In genomic region chr15:87287156-87287555, GRCh38 we compare ENCODE assay signal across 15 cellular contexts.
DNase-seq lines count a peak whose midpoint lies in the region; TF ChIP-seq lines count a peak whose summit lies in the region.
"Had no signal": no experiment of that assay in that cellular context is flagged by ENCODE, and none has a peak within 500 bp of the region (broad histone marks: within the 10 kb centered on the region; RNA-seq: fewer than 3 reads in every experiment).

No MANE protein-coding gene starts in this region.

- no peaks in the 10 kb centered on the region for H3K27me3 ChIP-seq in fibroblast of lung (ENCODE audit: control insufficient read depth, insufficient read depth, low read length)
- H3K27me3 ChIP-seq: heart left ventricle had no signal

- no peak overlapping the region for H3K27ac Mint-ChIP-seq in chondrocyte (ENCODE audit: unreplicated experiment)
- H3K27ac Mint-ChIP-seq: nephron, T-helper 17 cell had no signal

- peaks cover 21% of the 10 kb centered on the region for H3K9me3 Mint-ChIP-seq in chondrocyte (ENCODE audit: low read depth)

- H3K9me3 ChIP-seq in SK-N-MC (ENCODE audit: low read depth, low read length) (no peaks in the 10 kb centered on the region), fibroblast of lung (ENCODE audit: control insufficient read depth, insufficient read depth, low read depth, low read length) (no peaks in the 10 kb centered on the region)

- no peak overlapping the region for H3K4me2 ChIP-seq in fibroblast of lung (ENCODE audit: extremely low read depth, insufficient read depth, low read length)

- peaks cover 2% of the 10 kb centered on the region for H3K27me3 Mint-ChIP-seq in chondrocyte (ENCODE audit: low read depth)
- H3K27me3 Mint-ChIP-seq: T-helper 17 cell had no signal

- no peak overlapping the region for H3K4me3 Mint-ChIP-seq in chondrocyte (ENCODE audit: unreplicated experiment)
- H3K4me3 Mint-ChIP-seq: activated T-cell treated with anti-CD3 and anti-CD28 coated beads, Interleukin-2, amount 50 U/mL, for 4 hours; nephron; T-helper 17 cell had no signal

- TF ChIP-seq CTCF in fibroblast of lung (conservative IDR thresholded peaks at IDR 0.05 in 1 of 2, IDR thresholded peaks at IDR 0.05 in 1 of 2; ENCODE audit: low read depth in 1 of 2, low read length in 2 of 2) (no peak), retinal pigment epithelial cell (conservative IDR thresholded peaks at IDR 0.05; ENCODE audit: low read depth, low read length) (no peak), chondrocyte (IDR thresholded peaks at IDR 0.05) (no peak)

- H3K79me2 ChIP-seq in fibroblast of lung (ENCODE audit: control insufficient read depth, insufficient read depth, low read length), result no peaks in the 10 kb centered on the region

- H3K9ac ChIP-seq in SK-N-MC (ENCODE audit: insufficient read length), result no peak overlapping the region
- H3K9ac ChIP-seq in fibroblast of lung (ENCODE audit: insufficient read depth, low read length), result no peak overlapping the region

- no peak overlapping the region for H3K27ac ChIP-seq in SK-N-MC
- H3K27ac ChIP-seq in fibroblast of lung (ENCODE audit: insufficient read depth, low read length), result no peak overlapping the region
- H3K27ac ChIP-seq: heart left ventricle had no signal

- H3K36me3 ChIP-seq in SK-N-MC (ENCODE audit: insufficient read depth, low read length), result no peaks in the 10 kb centered on the region
- H3K36me3 ChIP-seq in fibroblast of lung (ENCODE audit: control insufficient read depth, insufficient read depth, low read length), result no peaks in the 10 kb centered on the region
- H3K36me3 ChIP-seq: heart left ventricle had no signal

- H3K4me1 Mint-ChIP-seq in chondrocyte (ENCODE audit: low read depth), result no peaks in the 10 kb centered on the region
- H3K4me1 Mint-ChIP-seq: nephron, T-helper 17 cell had no signal

- H2AFZ ChIP-seq in fibroblast of lung (ENCODE audit: low read length), result no peak overlapping the region

- H4K20me1 ChIP-seq in fibroblast of lung (ENCODE audit: control insufficient read depth, extremely low read depth, insufficient read depth, low read length), result no peaks in the 10 kb centered on the region

- peak; percentile 61 for DNase-seq in GM04504 (ENCODE audit: low read depth)
- DNase-seq in SK-N-MC (ENCODE audit: low read depth, low spot score), result peak; percentile 3
- DNase-seq in fibroblast of lung (ENCODE audit: low read depth in 2 of 2), result peak; percentile 0 to 73
- DNase-seq in retinal pigment epithelial cell (ENCODE audit: low read depth), result peak; percentile 30
- no peak for DNase-seq in NCI-H774 (lab: John Stamatoyannopoulos, UW)
- no peak for DNase-seq in HK-2 (ENCODE audit: unreplicated experiment)
- no peak for DNase-seq in chondrocyte (ENCODE audit: low spot score)
- DNase-seq in NCI-H1436 (lab: John Stamatoyannopoulos, UW), result no peak
- DNase-seq: activated CD4-positive, alpha-beta T cell treated with anti-CD3 and anti-CD28 coated beads for 4 hours; activated T-cell treated with anti-CD3 and anti-CD28 coated beads, Interleukin-2, amount 50 U/mL, for 4 hours; amygdala; heart left ventricle; small intestine; T-helper 17 cell had no signal

- no peaks in the 10 kb centered on the region for H3K4me1 ChIP-seq in fibroblast of lung (ENCODE audit: control insufficient read depth, extremely low read depth, insufficient read depth, low read length)
- H3K4me1 ChIP-seq: heart left ventricle had no signal

- no peaks in the 10 kb centered on the region for H3K36me3 Mint-ChIP-seq in chondrocyte (ENCODE audit: low read depth)

- H3K4me3 ChIP-seq in SK-N-MC (no peak overlapping the region), fibroblast of lung (replicated peaks in 1 of 4; ENCODE audit: control extremely low read depth in 1 of 4, insufficient read depth in 1 of 4, low read depth in 3 of 4, low read length in 4 of 4) (no peak overlapping the region), retinal pigment epithelial cell (ENCODE audit: low read length) (no peak overlapping the region)
- H3K4me3 ChIP-seq: heart left ventricle had no signal

Comparison
In these comparisons a context has a peak if more than half of its experiments do, and no peak if none do; other contexts are left out.
1. DNase-seq: peak in GM04504 (single experiment), SK-N-MC (single experiment), fibroblast of lung (2 of 2) and retinal pigment epithelial cell (single experiment); none in NCI-H774 (single experiment), HK-2 (single experiment), chondrocyte (single experiment) and NCI-H1436 (single experiment).